In the genomic region with DNA sequence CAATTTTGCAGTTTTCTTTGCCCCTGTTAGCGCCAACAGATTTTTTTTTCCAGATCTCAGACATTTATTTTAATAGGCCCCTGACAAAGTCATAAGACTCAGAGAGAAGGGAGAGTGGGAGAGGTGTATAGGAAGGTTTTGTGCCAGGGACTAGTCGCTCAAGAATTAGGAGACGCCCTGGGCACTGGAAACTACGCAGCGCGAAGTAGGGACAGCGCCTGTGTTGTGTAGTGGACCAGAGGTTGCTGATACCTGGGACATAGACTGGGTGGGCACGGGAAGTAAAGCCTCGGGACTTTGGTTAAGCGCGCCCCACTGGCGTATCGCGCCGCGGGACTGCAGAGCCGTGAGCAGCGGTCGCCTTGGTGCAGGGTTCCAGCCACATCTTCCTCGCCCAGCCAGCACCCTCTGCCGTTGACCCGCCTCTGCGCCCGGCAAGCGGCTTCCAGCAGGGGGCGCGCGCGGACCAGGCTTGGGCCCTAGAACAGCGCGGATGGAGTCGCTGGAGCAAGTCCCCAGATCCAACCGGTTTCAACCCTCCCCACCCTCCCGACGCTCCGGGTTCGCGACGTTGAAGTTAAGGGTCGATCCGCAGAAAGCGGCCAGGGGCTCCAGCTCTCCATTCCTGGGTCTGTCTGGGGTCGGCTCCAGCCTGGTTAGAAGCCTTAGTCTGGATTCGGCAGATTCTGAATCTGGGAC, we compare ENCODE assay signal across 1 cellular context.
TF ChIP-seq lines count a peak whose summit lies in the region.

No MANE protein-coding gene starts in this region.

TF ChIP-seq in K562, 482 proteins besides CTCF, POLR2A, EP300 and RAD21 (continued from another document):
- TF ChIP-seq VEZF1 (CRISPR knock-in tag; IDR thresholded peaks at IDR 0.05) (0 out of 2 replicates have a peak, but pooled peaks have one; percentile 28), EGR1 (conservative IDR thresholded peaks at IDR 0.05) (no peak), ATF7 (IDR thresholded peaks at IDR 0.05) (no peak), RB1 (IDR thresholded peaks at IDR 0.05; ENCODE audit: low read depth) (peak; percentile 84), ARID2 (IDR thresholded peaks at IDR 0.05) (peak; percentile 43; the same call in 1 of the 2 replicates), CBX1 (IDR thresholded peaks at IDR 0.05; ENCODE audit: low read depth) (no peak), NKRF (IDR thresholded peaks at IDR 0.05; ENCODE audit: borderline replicate concordance) (no peak), ZNF518B (CRISPR knock-in tag; IDR thresholded peaks at IDR 0.05) (no peak), MAZ (CRISPR knock-in tag; conservative IDR thresholded peaks at IDR 0.05 in 1 of 2, IDR thresholded peaks at IDR 0.05 in 1 of 2) (peak in 1 of 2 experiments; percentile 69; a peak in 2 of 4 replicates), MYC (IDR thresholded peaks at IDR 0.05; ENCODE audit: low read depth, low read length) (peak; percentile 14; the same call in 1 of the 2 replicates), MYC (CRISPR knock-in tag; IDR thresholded peaks at IDR 0.05; ENCODE audit: borderline replicate concordance, low read depth) (no peak), TEAD1 (CRISPR knock-in tag; IDR thresholded peaks at IDR 0.05) (0 out of 4 replicates have a peak, but pooled peaks of 1 of the 2 experiments have one; percentile 28), YY1 (IDR thresholded peaks at IDR 0.05; ENCODE audit: borderline replicate concordance in 1 of 3, control insufficient read depth in 1 of 3, extremely low read depth in 1 of 3, insufficient read depth in 3 of 3, insufficient read length in 1 of 3, insufficient replicate concordance in 2 of 3, low read depth in 1 of 3, low read length in 2 of 3) (peak in 1 of 3 experiments; percentile 37), FUS (optimal IDR thresholded peaks at IDR 0.05; ENCODE audit: low read depth, low read length) (no peak), ETV1 (tag; conservative IDR thresholded peaks at IDR 0.05; ENCODE audit: low read depth) (no peak), BMI1 (IDR thresholded peaks at IDR 0.05; ENCODE audit: low read length) (no peak), U2AF2 (optimal IDR thresholded peaks at IDR 0.05; ENCODE audit: low read depth, low read length) (no peak), PTTG1 (tag; IDR thresholded peaks at IDR 0.05; ENCODE audit: low read depth) (no peak), SP1 (CRISPR knock-in tag; IDR thresholded peaks at IDR 0.05) (no peak), AFF4 (CRISPR knock-in tag; IDR thresholded peaks at IDR 0.05) (no peak), ESRRA (IDR thresholded peaks at IDR 0.05; ENCODE audit: borderline replicate concordance, low read depth) (no peak; the same call in 1 of the 2 replicates), ZNF121 (CRISPR knock-in tag; conservative IDR thresholded peaks at IDR 0.05) (no peak), PYGO2 (tag; IDR thresholded peaks at IDR 0.05) (no peak), JUND (IDR thresholded peaks at IDR 0.05; ENCODE audit: borderline replicate concordance, low read depth, low read length) (peak; percentile 26; the same call in 1 of the 2 replicates), JUND (tag; IDR thresholded peaks at IDR 0.05; ENCODE audit: borderline replicate concordance, low read depth, low read length) (no peak; the same call in 2 of the 3 replicates), EZH2 (IDR thresholded peaks at IDR 0.05; ENCODE audit: borderline replicate concordance, low read depth, low read length) (no peak), ZNF140 (CRISPR knock-in tag; IDR thresholded peaks at IDR 0.05) (no peak)
- TF ChIP-seq, protein P1, sequence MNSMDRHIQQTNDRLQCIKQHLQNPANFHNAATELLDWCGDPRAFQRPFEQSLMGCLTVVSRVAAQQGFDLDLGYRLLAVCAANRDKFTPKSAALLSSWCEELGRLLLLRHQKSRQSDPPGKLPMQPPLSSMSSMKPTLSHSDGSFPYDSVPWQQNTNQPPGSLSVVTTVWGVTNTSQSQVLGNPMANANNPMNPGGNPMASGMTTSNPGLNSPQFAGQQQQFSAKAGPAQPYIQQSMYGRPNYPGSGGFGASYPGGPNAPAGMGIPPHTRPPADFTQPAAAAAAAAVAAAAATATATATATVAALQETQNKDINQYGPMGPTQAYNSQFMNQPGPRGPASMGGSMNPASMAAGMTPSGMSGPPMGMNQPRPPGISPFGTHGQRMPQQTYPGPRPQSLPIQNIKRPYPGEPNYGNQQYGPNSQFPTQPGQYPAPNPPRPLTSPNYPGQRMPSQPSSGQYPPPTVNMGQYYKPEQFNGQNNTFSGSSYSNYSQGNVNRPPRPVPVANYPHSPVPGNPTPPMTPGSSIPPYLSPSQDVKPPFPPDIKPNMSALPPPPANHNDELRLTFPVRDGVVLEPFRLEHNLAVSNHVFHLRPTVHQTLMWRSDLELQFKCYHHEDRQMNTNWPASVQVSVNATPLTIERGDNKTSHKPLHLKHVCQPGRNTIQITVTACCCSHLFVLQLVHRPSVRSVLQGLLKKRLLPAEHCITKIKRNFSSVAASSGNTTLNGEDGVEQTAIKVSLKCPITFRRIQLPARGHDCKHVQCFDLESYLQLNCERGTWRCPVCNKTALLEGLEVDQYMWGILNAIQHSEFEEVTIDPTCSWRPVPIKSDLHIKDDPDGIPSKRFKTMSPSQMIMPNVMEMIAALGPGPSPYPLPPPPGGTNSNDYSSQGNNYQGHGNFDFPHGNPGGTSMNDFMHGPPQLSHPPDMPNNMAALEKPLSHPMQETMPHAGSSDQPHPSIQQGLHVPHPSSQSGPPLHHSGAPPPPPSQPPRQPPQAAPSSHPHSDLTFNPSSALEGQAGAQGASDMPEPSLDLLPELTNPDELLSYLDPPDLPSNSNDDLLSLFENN (IDR thresholded peaks at IDR 0.05; ENCODE audit: low read depth in 2 of 2, low read length in 2 of 2) = peak in 1 of 2 experiments; percentile 37; a peak in 1 of 4 replicates
- TF ChIP-seq, protein P2, sequence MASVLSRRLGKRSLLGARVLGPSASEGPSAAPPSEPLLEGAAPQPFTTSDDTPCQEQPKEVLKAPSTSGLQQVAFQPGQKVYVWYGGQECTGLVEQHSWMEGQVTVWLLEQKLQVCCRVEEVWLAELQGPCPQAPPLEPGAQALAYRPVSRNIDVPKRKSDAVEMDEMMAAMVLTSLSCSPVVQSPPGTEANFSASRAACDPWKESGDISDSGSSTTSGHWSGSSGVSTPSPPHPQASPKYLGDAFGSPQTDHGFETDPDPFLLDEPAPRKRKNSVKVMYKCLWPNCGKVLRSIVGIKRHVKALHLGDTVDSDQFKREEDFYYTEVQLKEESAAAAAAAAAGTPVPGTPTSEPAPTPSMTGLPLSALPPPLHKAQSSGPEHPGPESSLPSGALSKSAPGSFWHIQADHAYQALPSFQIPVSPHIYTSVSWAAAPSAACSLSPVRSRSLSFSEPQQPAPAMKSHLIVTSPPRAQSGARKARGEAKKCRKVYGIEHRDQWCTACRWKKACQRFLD (CRISPR knock-in tag; IDR thresholded peaks at IDR 0.05) = no peak
